In genomic region chr20:18431206-18431605, GRCh38 we compare ENCODE assay signal across 1 cellular context.
TF ChIP-seq lines count a peak whose summit lies in the region.

No MANE protein-coding gene starts in this region.

TF ChIP-seq in HepG2, 621 proteins besides CTCF, POLR2A, EP300 and RAD21 (continued from another document):
- no peak for TF ChIP-seq USF2 (IDR thresholded peaks at IDR 0.05; ENCODE audit: low read depth, low read length)
- no peak for TF ChIP-seq USF2 (CRISPR knock-in tag; IDR thresholded peaks at IDR 0.05; ENCODE audit: borderline replicate concordance)
- no peak for TF ChIP-seq PHF21A (CRISPR knock-in tag; IDR thresholded peaks at IDR 0.05)
- no peak for TF ChIP-seq ZNF383 (CRISPR knock-in tag; IDR thresholded peaks at IDR 0.05; ENCODE audit: borderline replicate concordance)
- TF ChIP-seq PBX2 (CRISPR knock-in tag; IDR thresholded peaks at IDR 0.05): no peak
- no peak for TF ChIP-seq ZNF598 (CRISPR knock-in tag; IDR thresholded peaks at IDR 0.05; ENCODE audit: borderline replicate concordance)
- no peak for TF ChIP-seq FOXA1 (IDR thresholded peaks at IDR 0.05)
- TF ChIP-seq FOXA1 (CRISPR knock-in tag; IDR thresholded peaks at IDR 0.05): no peak
- peak; percentile 23; the same call in 1 of the 2 replicates for TF ChIP-seq STAG1 (CRISPR knock-in tag; IDR thresholded peaks at IDR 0.05)
